Comparison of ENCODE assay signal across 9 cellular contexts in the genomic region with DNA sequence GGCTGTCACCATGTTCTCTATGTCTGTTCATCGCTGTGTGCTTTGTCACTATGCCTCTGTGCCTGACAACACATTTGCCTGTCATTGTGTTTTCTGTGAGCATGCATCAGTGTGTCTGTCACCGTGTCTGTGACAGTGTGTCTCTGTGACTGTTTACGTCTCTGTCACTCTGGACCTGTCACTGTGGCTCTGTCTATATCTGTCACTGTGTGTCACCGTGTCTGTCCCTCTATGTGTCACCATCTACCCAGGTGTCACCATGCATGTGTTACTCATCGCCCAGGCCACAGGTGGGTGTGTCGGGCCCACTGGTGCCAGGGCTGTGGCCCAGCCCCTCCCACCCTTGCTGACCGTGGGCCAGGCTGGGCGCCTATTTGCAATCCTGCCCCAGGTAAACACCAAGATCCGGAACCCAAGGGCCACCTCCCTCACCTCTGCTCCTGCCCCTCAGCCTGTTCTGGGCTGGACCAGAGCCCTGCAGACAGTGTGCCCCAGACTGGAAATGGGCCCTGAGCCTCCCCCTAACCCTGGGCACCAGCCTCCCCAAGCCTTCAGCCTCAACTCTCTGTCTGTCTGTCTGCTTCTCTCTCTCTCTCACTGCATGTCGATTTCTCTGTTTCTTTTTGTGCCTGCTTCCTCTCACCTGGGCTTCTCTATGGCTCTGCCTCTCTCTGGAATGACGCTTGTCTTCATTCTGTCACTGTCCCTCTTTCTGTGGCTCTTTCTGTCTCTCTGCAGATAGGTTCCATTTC. TPM values are rescaled to one million over a fixed set of nuclear protein-coding genes. Genes with fewer than 3 reads are reported as not detected.
DNase-seq lines count a peak whose midpoint lies in the region; ATAC-seq and TF ChIP-seq lines count a peak whose summit lies in the region.
"Had no signal": no experiment of that assay in that cellular context is flagged by ENCODE, and none has a peak within 500 bp of the region (broad histone marks: within the 10 kb centered on the region; RNA-seq: fewer than 3 reads in every experiment).

No MANE protein-coding gene starts in this region.

- ATAC-seq in stimulated activated naive B cell treated with anti-CD40 and anti-IgM and Interleukin-4, amounts not matched to agents 10 μg/mL and 1 μg/mL and 100 μg/mL, for 72 hours (replicated peaks): peak; percentile 32 to 51
- no peak for ATAC-seq in GM21786 (IDR thresholded peaks at IDR 0.05; ENCODE audit: unreplicated experiment)

- peaks cover 0 to 10% of the 10 kb centered on the region in 2 donors for H3K4me1 ChIP-seq in adrenal gland (replicated peaks in 1 of 2)

- peaks cover 9% of the 10 kb centered on the region for H3K9me3 Mint-ChIP-seq in glutamatergic neuron (ENCODE audit: unreplicated experiment)
- no peaks in the 10 kb centered on the region for H3K9me3 Mint-ChIP-seq in stimulated activated naive B cell treated with anti-CD40 and anti-IgM and Interleukin-4, amounts not matched to agents 10 μg/mL and 1 μg/mL and 100 μg/mL, for 72 hours

- no peaks in the 10 kb centered on the region for H3K9me3 ChIP-seq in adrenal gland (replicated peaks in 1 of 3)

- DNase-seq in activated CD4-positive, alpha-beta T cell treated with anti-CD3 and anti-CD28 coated beads for 48 hours: peak; percentile 56
- DNase-seq in activated CD4-positive, alpha-beta T cell treated with anti-CD3 and anti-CD28 coated beads, Interleukin-2, amount 50 U/mL, for 4 hours: no peak
- DNase-seq in glutamatergic neuron (no peak), adrenal gland (no peak)
- no peak for DNase-seq in stimulated activated naive B cell treated with anti-CD40 and anti-IgM and Interleukin-4, amounts not matched to agents 10 μg/mL and 1 μg/mL and 100 μg/mL, for 72 hours
- DNase-seq: NCI-H226 had no signal

- H3K36me3 ChIP-seq in adrenal gland (replicated peaks in 1 of 2): no peaks in the 10 kb centered on the region

- H3K27ac Mint-ChIP-seq in glutamatergic neuron (ENCODE audit: unreplicated experiment): peak overlapping the region; percentile 69
- no peak overlapping the region for H3K27ac Mint-ChIP-seq in stimulated activated naive B cell treated with anti-CD40 and anti-IgM and Interleukin-4, amounts not matched to agents 10 μg/mL and 1 μg/mL and 100 μg/mL, for 72 hours

- H3K36me3 Mint-ChIP-seq in glutamatergic neuron (ENCODE audit: unreplicated experiment): no peaks in the 10 kb centered on the region
- H3K36me3 Mint-ChIP-seq in stimulated activated naive B cell treated with anti-CD40 and anti-IgM and Interleukin-4, amounts not matched to agents 10 μg/mL and 1 μg/mL and 100 μg/mL, for 72 hours: peaks cover 4 to 7% of the 10 kb centered on the region in 2 donors

- TF ChIP-seq POLR2A in adrenal gland (IDR thresholded peaks at IDR 0.05): no peak

- 78 to 89% (median 80%) methylated on average over 7 to 11 of the region's 11 CpGs for WGBS in adrenal gland, 4 donors

- no peak overlapping the region for H3K27ac ChIP-seq in adrenal gland

- TF ChIP-seq CTCF in glutamatergic neuron (IDR thresholded peaks at IDR 0.05; ENCODE audit: partially characterized antibody, unreplicated experiment) (no peak), adrenal gland (IDR thresholded peaks at IDR 0.05) (no peak)

- intact Hi-C loops in adrenal gland (cut with DNase I): no loop called here

- H3K4me3 Mint-ChIP-seq in glutamatergic neuron (ENCODE audit: unreplicated experiment): peak overlapping the region; percentile 16
- H3K4me3 Mint-ChIP-seq in stimulated activated naive B cell treated with anti-CD40 and anti-IgM and Interleukin-4, amounts not matched to agents 10 μg/mL and 1 μg/mL and 100 μg/mL, for 72 hours: no peak overlapping the region

- H3K27me3 Mint-ChIP-seq in glutamatergic neuron (ENCODE audit: unreplicated experiment): peaks cover 12% of the 10 kb centered on the region
- H3K27me3 Mint-ChIP-seq in stimulated activated naive B cell treated with anti-CD40 and anti-IgM and Interleukin-4, amounts not matched to agents 10 μg/mL and 1 μg/mL and 100 μg/mL, for 72 hours: peaks cover 47 to 57% of the 10 kb centered on the region in 2 donors

- H3K4me1 Mint-ChIP-seq in glutamatergic neuron (ENCODE audit: low read depth, unreplicated experiment): peaks cover 19% of the 10 kb centered on the region
- peaks cover 16 to 36% of the 10 kb centered on the region in 2 donors for H3K4me1 Mint-ChIP-seq in stimulated activated naive B cell treated with anti-CD40 and anti-IgM and Interleukin-4, amounts not matched to agents 10 μg/mL and 1 μg/mL and 100 μg/mL, for 72 hours

- H3K27me3 ChIP-seq in adrenal gland: no peaks in the 10 kb centered on the region

- H3K4me3 ChIP-seq in adrenal gland: no peak overlapping the region

RNA-seq across cellular contexts. Expression of a gene that starts 7.7 kb away (rescaled TPM):
- 19.2 TPM for total RNA-seq in glutamatergic neuron (ENCODE audit: unreplicated experiment)
- total RNA-seq in adrenal gland: 10 to 100 TPM; 27.3 to 57.0 (median 39.4) TPM
- polyA plus RNA-seq in adrenal gland: 10 to 100 TPM in 2 of 3 donors, 1 to 10 TPM in 1; 3.8 to 23.0 (median 18.3) TPM

RNA-seq across cellular contexts. Expression of a gene that starts 14.1 kb away (rescaled TPM):
- total RNA-seq in glutamatergic neuron (ENCODE audit: unreplicated experiment) (1.0 TPM), adrenal gland (not detected)
- under 1 TPM in 1 of 3 donors, not detected in 2; 0.03 TPM for polyA plus RNA-seq in adrenal gland
- total RNA-seq: dermis microvascular lymphatic vessel endothelial cell, SK-MEL-5 had no signal

RNA-seq across cellular contexts. Expression of a gene that starts 15.3 kb away (rescaled TPM):
- total RNA-seq in glutamatergic neuron (ENCODE audit: unreplicated experiment): 78.1 TPM
- 10 to 100 TPM; 32.2 to 64.8 (median 51.2) TPM for total RNA-seq in adrenal gland
- 100 to 1,000 TPM in 2 of 3 donors, 10 to 100 TPM in 1; 44.5 to 313 (median 127) TPM for polyA plus RNA-seq in adrenal gland

RNA-seq across cellular contexts. Expression of a gene that starts 24.2 kb away (rescaled TPM):
- total RNA-seq in glutamatergic neuron (ENCODE audit: unreplicated experiment): 7.1 TPM
- total RNA-seq in adrenal gland: 10 to 100 TPM in 1 of 8 donors, 1 to 10 TPM in 7; 2.1 to 14.3 (median 7.4) TPM
- polyA plus RNA-seq in adrenal gland: 10 to 100 TPM in 1 of 3 donors, 1 to 10 TPM in 2; 5.4 to 10.1 (median 6.6) TPM

RNA-seq across cellular contexts. Expression of a gene that starts 36.4 kb away (rescaled TPM):
- total RNA-seq in glutamatergic neuron (ENCODE audit: unreplicated experiment) (not detected), adrenal gland (not detected)
- polyA plus RNA-seq in adrenal gland: not detected
- total RNA-seq: dermis microvascular lymphatic vessel endothelial cell, SK-MEL-5 had no signal
